Comparison of ENCODE assay signal across 13 cellular contexts in genomic region chr1:74463301-74463988, GRCh38. TPM values are rescaled to one million over a fixed set of nuclear protein-coding genes. Genes with fewer than 3 reads are reported as not detected.
A peak's percentile ranks its signal among the peaks of the same experiment; 100 is the strongest.
DNase-seq lines count a peak whose midpoint lies in the region; ATAC-seq, FAIRE-seq and TF ChIP-seq lines count a peak whose summit lies in the region.
"Had no signal": no experiment of that assay in that cellular context is flagged by ENCODE, and none has a peak within 500 bp of the region (broad histone marks: within the 10 kb centered on the region; RNA-seq: fewer than 3 reads in every experiment).

No MANE protein-coding gene starts in this region.

- H3K36me3 ChIP-seq in A673 (ENCODE audit: insufficient read depth, low read length, poor library complexity, severe bottlenecking) (no peaks in the 10 kb centered on the region), GM12878 (ENCODE audit: control insufficient read depth in 2 of 2, insufficient read depth in 2 of 2, low read length in 1 of 2) (no peaks in the 10 kb centered on the region)
- no peaks in the 10 kb centered on the region for H3K36me3 ChIP-seq in CD4-positive, alpha-beta memory T cell (ENCODE audit: insufficient read depth, low read length)
- H3K36me3 ChIP-seq: neutrophil had no signal

- TF ChIP-seq CTCF in A673 (conservative IDR thresholded peaks at IDR 0.05; ENCODE audit: low read depth, low read length): no peak
- TF ChIP-seq CTCF in GM12878 (IDR thresholded peaks at IDR 0.05 in 2 of 3, conservative IDR thresholded peaks at IDR 0.05 in 1 of 3; ENCODE audit: control insufficient read depth in 2 of 3, extremely low read depth in 1 of 3, insufficient read depth in 1 of 3, low read depth in 3 of 3, low read length in 3 of 3): no peak

- H3K36me3 Mint-ChIP-seq in T-helper 2 cell treated with Interferon-gamma antibody and Interleukin-4, amounts not matched to agents 5 μg/mL and 100 μg/mL, for 36 hours (ENCODE audit: low read depth): no peaks in the 10 kb centered on the region
- H3K36me3 Mint-ChIP-seq in activated naive CD8-positive, alpha-beta T cell treated with anti-CD3 and anti-CD28 coated beads for 36 hours: no peaks in the 10 kb centered on the region
- H3K36me3 Mint-ChIP-seq in CD4-positive, alpha-beta memory T cell: no peaks in the 10 kb centered on the region
- H3K36me3 Mint-ChIP-seq: activated naive CD4-positive, alpha-beta T cell treated with anti-CD3 and anti-CD28 coated beads, Interleukin-2, amount 50 U/mL, for 72 hours had no signal

- no peak overlapping the region for H3K4me3 Mint-ChIP-seq in T-helper 2 cell treated with Interferon-gamma antibody and Interleukin-4, amounts not matched to agents 5 μg/mL and 100 μg/mL, for 36 hours
- H3K4me3 Mint-ChIP-seq in activated naive CD8-positive, alpha-beta T cell treated with anti-CD3 and anti-CD28 coated beads for 36 hours: no peak overlapping the region
- H3K4me3 Mint-ChIP-seq in CD4-positive, alpha-beta memory T cell: no peak overlapping the region

- H3K9me3 ChIP-seq in A673 (ENCODE audit: low read depth, low read length, poor library complexity, severe bottlenecking): no peaks in the 10 kb centered on the region
- H3K9me3 ChIP-seq in GM12878 (replicated peaks; ENCODE audit: control insufficient read depth, insufficient read depth, low read length): no peaks in the 10 kb centered on the region
- no peaks in the 10 kb centered on the region for H3K9me3 ChIP-seq in CD4-positive, alpha-beta memory T cell (ENCODE audit: control insufficient read depth in 1 of 2, low read length in 2 of 2)
- H3K9me3 ChIP-seq: neutrophil had no signal

- intact Hi-C loops in A673 (cut with micrococcal nuclease; ENCODE audit: unreplicated experiment) (no loop called here), GM12878 (cut with micrococcal nuclease; ENCODE audit: unreplicated experiment) (loop anchor here (10.0 kb wide), 1 partner anchor 619 kb away; no protein-coding TSS in a partner anchor)
- intact Hi-C loops in CD4-positive, alpha-beta memory T cell (cut with micrococcal nuclease): no loop called here

- H3K27me3 Mint-ChIP-seq in T-helper 2 cell treated with Interferon-gamma antibody and Interleukin-4, amounts not matched to agents 5 μg/mL and 100 μg/mL, for 36 hours (ENCODE audit: low read depth): no peaks in the 10 kb centered on the region
- H3K27me3 Mint-ChIP-seq in activated naive CD8-positive, alpha-beta T cell treated with anti-CD3 and anti-CD28 coated beads for 36 hours: peaks cover 4% of the 10 kb centered on the region
- peaks cover 0 to 1% of the 10 kb centered on the region in 2 donors for H3K27me3 Mint-ChIP-seq in CD4-positive, alpha-beta memory T cell

- 3% methylated on average over 9 of the region's 9 CpGs for WGBS in GM12878 (ENCODE audit: insufficient coverage, insufficient replicate concordance, low lambda C conversion rate, missing lambda C conversion rate)

- TF ChIP-seq EP300 in GM12878 (IDR thresholded peaks at IDR 0.05; ENCODE audit: borderline replicate concordance in 1 of 2, control insufficient read depth in 1 of 2, low read depth in 2 of 2, low read length in 2 of 2): peak in 1 of 2 experiments; percentile 20; a peak in 1 of 4 replicates

- DNase-seq in A673 (ENCODE audit: low spot score): peak; percentile 4
- DNase-seq in GM12878 (ENCODE audit: low read depth, low spot score): peak; percentile 9
- DNase-seq in T-helper 2 cell treated with Interferon-gamma antibody and Interleukin-4, amounts not matched to agents 5 μg/mL and 100 μg/mL, for 36 hours (ENCODE audit: low spot score): no peak
- DNase-seq in activated naive CD8-positive, alpha-beta T cell treated with anti-CD3 and anti-CD28 coated beads for 36 hours: no peak
- no peak for DNase-seq in CD4-positive, alpha-beta memory T cell
- DNase-seq: NCI-H1694; stimulated activated CD8-positive, alpha-beta memory T cell treated with anti-CD3 and anti-CD28 coated beads, Interleukin-4, amount 100 ng/mL, for 48 hours had no signal

- H3K4me2 ChIP-seq in GM12878 (ENCODE audit: control insufficient read depth, insufficient read depth): no peak overlapping the region

- no peak for TF ChIP-seq POLR2A in GM12878 (IDR thresholded peaks at IDR 0.05; ENCODE audit: low read depth, low read length)

- H3K4me1 ChIP-seq in A673 (ENCODE audit: insufficient read depth, low read length, poor library complexity, severe bottlenecking): no peaks in the 10 kb centered on the region
- no peaks in the 10 kb centered on the region for H3K4me1 ChIP-seq in GM12878 (ENCODE audit: control insufficient read depth, insufficient read depth, low read length)
- H3K4me1 ChIP-seq in CD4-positive, alpha-beta memory T cell (ENCODE audit: insufficient read depth, low read length): no peaks in the 10 kb centered on the region

- H3K9ac ChIP-seq in GM12878 (ENCODE audit: control insufficient read depth, insufficient read depth, low read length): no peak overlapping the region

- H3K27ac ChIP-seq in A673 (ENCODE audit: low read depth, low read length, poor library complexity, severe bottlenecking) (no peak overlapping the region), GM12878 (ENCODE audit: control insufficient read depth, insufficient read depth) (no peak overlapping the region)
- H3K27ac ChIP-seq in CD4-positive, alpha-beta memory T cell (ENCODE audit: low read depth, low read length): no peak overlapping the region
- H3K27ac ChIP-seq: C4-2B, neutrophil had no signal

- TF ChIP-seq RAD21 in GM12878 (IDR thresholded peaks at IDR 0.05; ENCODE audit: insufficient read depth, low read depth, low read length): no peak

- BruUV-seq in A673 (replicated peaks; lab: Mats Ljungman, UMichigan) (no TSS peak), GM12878 (replicated peaks; lab: Mats Ljungman, UMichigan) (no TSS peak)

- no peaks in the 10 kb centered on the region for H3K79me2 ChIP-seq in GM12878 (ENCODE audit: control insufficient read depth, insufficient read depth, low read length)

- no peak for FAIRE-seq in GM12878 (lab: Jason Lieb, UNC)

- in situ Hi-C loops in GM12878 (cut with MboI): loop anchor here (25.0 kb wide), 1 partner anchor 626 kb away; no protein-coding TSS in a partner anchor

- CTCF ChIA-PET in A673 (lab: Charles Lee): no interaction called here
- CTCF ChIA-PET in GM12878 (lab: Yijun Ruan, JAX): interaction anchor here (1.6 kb wide), 1 partner anchor 227 kb away, joined by 4 read pairs; no protein-coding TSS in a partner anchor
- CTCF ChIA-PET in CD4-positive, alpha-beta memory T cell (lab: Charles Lee; ENCODE audit: partially characterized antibody): no interaction called here

- ATAC-seq in GM19025 (IDR thresholded peaks at IDR 0.05; ENCODE audit: low read depth, unreplicated experiment): peak; percentile 84
- ATAC-seq in HG03064 (IDR thresholded peaks at IDR 0.05; ENCODE audit: low read depth, unreplicated experiment): peak; percentile 78
- ATAC-seq in GM12878: peak; percentile 90
- no peak for ATAC-seq in GM21825 (IDR thresholded peaks at IDR 0.05; ENCODE audit: unreplicated experiment)

- no peak overlapping the region for H3K27ac Mint-ChIP-seq in T-helper 2 cell treated with Interferon-gamma antibody and Interleukin-4, amounts not matched to agents 5 μg/mL and 100 μg/mL, for 36 hours
- no peak overlapping the region for H3K27ac Mint-ChIP-seq in activated naive CD8-positive, alpha-beta T cell treated with anti-CD3 and anti-CD28 coated beads for 36 hours
- H3K27ac Mint-ChIP-seq in CD4-positive, alpha-beta memory T cell: no peak overlapping the region
- H3K27ac Mint-ChIP-seq: activated naive CD4-positive, alpha-beta T cell treated with anti-CD3 and anti-CD28 coated beads, Interleukin-2, amount 50 U/mL, for 72 hours had no signal

- H2AFZ ChIP-seq in GM12878 (ENCODE audit: control insufficient read depth, low read depth, low read length): peak overlapping the region; percentile 7; the same call in 1 of the 2 replicates

- POLR2A ChIA-PET in A673 (lab: Charles Lee; ENCODE audit: low non-redundant PET) (no interaction called here), GM12878 (lab: Charles Lee) (no interaction called here)
- POLR2A ChIA-PET in CD4-positive, alpha-beta memory T cell (lab: Charles Lee; ENCODE audit: partially characterized antibody): no interaction called here

- H3K9me3 Mint-ChIP-seq in T-helper 2 cell treated with Interferon-gamma antibody and Interleukin-4, amounts not matched to agents 5 μg/mL and 100 μg/mL, for 36 hours: no peaks in the 10 kb centered on the region
- no peaks in the 10 kb centered on the region for H3K9me3 Mint-ChIP-seq in activated naive CD8-positive, alpha-beta T cell treated with anti-CD3 and anti-CD28 coated beads for 36 hours
- no peaks in the 10 kb centered on the region for H3K9me3 Mint-ChIP-seq in CD4-positive, alpha-beta memory T cell
- H3K9me3 Mint-ChIP-seq: activated naive CD4-positive, alpha-beta T cell treated with anti-CD3 and anti-CD28 coated beads, Interleukin-2, amount 50 U/mL, for 72 hours had no signal

- no peaks in the 10 kb centered on the region for H4K20me1 ChIP-seq in GM12878 (ENCODE audit: control insufficient read depth, insufficient read depth)

- H3K4me3 ChIP-seq in A673 (ENCODE audit: low read depth, low read length, poor library complexity, severe bottlenecking) (no peak overlapping the region), GM12878 (no peak overlapping the region)
- H3K4me3 ChIP-seq in CD4-positive, alpha-beta memory T cell (ENCODE audit: low read length in 2 of 2): no peak overlapping the region

- RAD21 ChIA-PET in GM12878 (lab: Charles Lee; ENCODE audit: unreplicated experiment): no interaction called here

- H3K27me3 ChIP-seq in A673 (replicated peaks; ENCODE audit: insufficient read depth, low read depth, low read length, poor library complexity): no peaks in the 10 kb centered on the region
- no peaks in the 10 kb centered on the region for H3K27me3 ChIP-seq in GM12878 (replicated peaks in 1 of 2; ENCODE audit: control insufficient read depth in 2 of 2, insufficient read depth in 2 of 2, low read length in 1 of 2)
- no peaks in the 10 kb centered on the region for H3K27me3 ChIP-seq in CD4-positive, alpha-beta memory T cell (ENCODE audit: insufficient read depth, low read length)
- H3K27me3 ChIP-seq: neutrophil had no signal

- SMC1A ChIA-PET in GM12878 (lab: Charles Lee; ENCODE audit: uncharacterized antibody, unreplicated experiment): interaction anchor here (1.0 to 1.8 kb wide), 3 partner anchors 10 to 66 kb away, joined by 3 to 6 read pairs (median 3); no protein-coding TSS in a partner anchor

- H3K4me1 Mint-ChIP-seq in T-helper 2 cell treated with Interferon-gamma antibody and Interleukin-4, amounts not matched to agents 5 μg/mL and 100 μg/mL, for 36 hours (ENCODE audit: low read depth): no peaks in the 10 kb centered on the region
- no peaks in the 10 kb centered on the region for H3K4me1 Mint-ChIP-seq in activated naive CD8-positive, alpha-beta T cell treated with anti-CD3 and anti-CD28 coated beads for 36 hours
- peaks cover 0 to 2% (median 0%) of the 10 kb centered on the region in 4 donors for H3K4me1 Mint-ChIP-seq in CD4-positive, alpha-beta memory T cell

RNA-seq across cellular contexts. Expression of gene LRRC53, which starts 49.0 kb away (rescaled TPM):
- not detected in 2 replicates for total RNA-seq in A673 (2021)
- total RNA-seq in GM12878 (2013; cell fraction: nucleolus; rRNA removed): not detected in 2 replicates
- not detected in 2 replicates for total RNA-seq in GM12878 (2014; rRNA removed)
- total RNA-seq in GM12878 (2014; rRNA removed; fragmentation: Illumina TruSeq; extraction: Trizol): not detected in 2 replicates
- total RNA-seq in GM12878 (2021): not detected in 2 replicates
- not detected for polyA plus RNA-seq in GM12878 (2011; ENCODE audit: low read depth)
- not detected in 2 replicates for polyA plus RNA-seq in GM12878 (2011; rRNA removed)
- polyA plus RNA-seq in GM12878 (2011; cell fraction: cytosol; rRNA removed): not detected in 2 replicates
- not detected in 2 replicates for polyA plus RNA-seq in GM12878 (2011; cell fraction: nucleus; rRNA removed)
- not detected in 2 replicates for polyA plus RNA-seq in GM12878 (2012)
- polyA plus RNA-seq in GM12878 (2014; fragmentation: Illumina TruSeq; extraction: Trizol): 0.10 TPM in 1 of 2 replicates, not detected in the other
- polyA plus RNA-seq in GM12878 (2014; fragmentation: Nextera tagmentation; extraction: Ambion mirVana): not detected
- polyA plus RNA-seq in GM12878 (2014; rRNA removed): not detected in 2 replicates
- not detected for polyA plus RNA-seq in GM12878 (2016; fragmentation: Nextera tagmentation; extraction: Ambion mirVana)
- polyA minus RNA-seq in GM12878 (2011; rRNA and poly(A)+ RNA removed): not detected in 2 replicates
- not detected in 2 replicates for polyA minus RNA-seq in GM12878 (2011; cell fraction: cytosol; rRNA and poly(A)+ RNA removed)
- not detected in 2 replicates for polyA minus RNA-seq in GM12878 (2011; cell fraction: nucleus; rRNA and poly(A)+ RNA removed)
- not detected for total RNA-seq in activated naive CD8-positive, alpha-beta T cell treated with anti-CD3 and anti-CD28 coated beads for 36 hours
- not detected for total RNA-seq in CD4-positive, alpha-beta memory T cell
- polyA plus RNA-seq in CD4-positive, alpha-beta memory T cell: not detected
- total RNA-seq: activated naive CD4-positive, alpha-beta T cell treated with anti-CD3 and anti-CD28 coated beads, Interleukin-2, amount 50 U/mL, for 72 hours had no signal

Comparison
In these comparisons a context has a peak if more than half of its experiments do, and no peak if none do; other contexts are left out.
1. DNase-seq: peak in A673 (single experiment) and GM12878 (single experiment); none in T-helper 2 cell treated with Interferon-gamma antibody and Interleukin-4, amounts not matched to agents 5 μg/mL and 100 μg/mL, for 36 hours (single experiment), activated naive CD8-positive, alpha-beta T cell treated with anti-CD3 and anti-CD28 coated beads for 36 hours (single experiment) and CD4-positive, alpha-beta memory T cell (0 of 5).